1 cellular context compared by ENCODE assay signal in genomic region chr14:72776701-72777255, GRCh38.
TF ChIP-seq lines count a peak whose summit lies in the region.

No MANE protein-coding gene starts in this region.

TF ChIP-seq in IMR-90, 13 proteins besides CTCF, POLR2A, EP300 and RAD21 (continued from another document):
- TF ChIP-seq, protein P1, sequence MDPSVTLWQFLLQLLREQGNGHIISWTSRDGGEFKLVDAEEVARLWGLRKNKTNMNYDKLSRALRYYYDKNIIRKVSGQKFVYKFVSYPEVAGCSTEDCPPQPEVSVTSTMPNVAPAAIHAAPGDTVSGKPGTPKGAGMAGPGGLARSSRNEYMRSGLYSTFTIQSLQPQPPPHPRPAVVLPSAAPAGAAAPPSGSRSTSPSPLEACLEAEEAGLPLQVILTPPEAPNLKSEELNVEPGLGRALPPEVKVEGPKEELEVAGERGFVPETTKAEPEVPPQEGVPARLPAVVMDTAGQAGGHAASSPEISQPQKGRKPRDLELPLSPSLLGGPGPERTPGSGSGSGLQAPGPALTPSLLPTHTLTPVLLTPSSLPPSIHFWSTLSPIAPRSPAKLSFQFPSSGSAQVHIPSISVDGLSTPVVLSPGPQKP (IDR thresholded peaks at IDR 0.05; ENCODE audit: borderline replicate concordance, low read depth, low read length), result no peak
- TF ChIP-seq BHLHE40 (IDR thresholded peaks at IDR 0.05; ENCODE audit: low read depth, low read length), result no peak
- no peak for TF ChIP-seq RFX5 (IDR thresholded peaks at IDR 0.05; ENCODE audit: low read depth, low read length)
- no peak for TF ChIP-seq FOS (IDR thresholded peaks at IDR 0.05; ENCODE audit: low read depth, low read length)
- no peak for TF ChIP-seq CEBPB (IDR thresholded peaks at IDR 0.05; ENCODE audit: low read depth, low read length)
- TF ChIP-seq MAFK (IDR thresholded peaks at IDR 0.05; ENCODE audit: low read depth, low read length), result no peak
- TF ChIP-seq NFE2L2 (IDR thresholded peaks at IDR 0.05; ENCODE audit: low read depth, low read length), result no peak
- TF ChIP-seq MXI1 (IDR thresholded peaks at IDR 0.05; ENCODE audit: borderline replicate concordance, low read depth, low read length), result no peak
- TF ChIP-seq RCOR1 (IDR thresholded peaks at IDR 0.05; ENCODE audit: insufficient replicate concordance, low read length), result no peak
- TF ChIP-seq SMC3 (IDR thresholded peaks at IDR 0.05; ENCODE audit: low read depth, low read length), result no peak
- no peak for TF ChIP-seq CHD1 (IDR thresholded peaks at IDR 0.05; ENCODE audit: low read depth, low read length)
- TF ChIP-seq MAZ (IDR thresholded peaks at IDR 0.05; ENCODE audit: borderline replicate concordance, low read depth, low read length), result no peak
